ENCODE assay signal across 7 cellular contexts in genomic region chr2:218229239-218229638, GRCh38. TPM values are rescaled to one million over a fixed set of nuclear protein-coding genes. Genes with fewer than 3 reads are reported as not detected.
DNase-seq lines count a peak whose midpoint lies in the region; ATAC-seq lines count a peak whose summit lies in the region.

No MANE protein-coding gene starts in this region.

- DNase-seq in H4 (ENCODE audit: low spot score), result peak; percentile 82
- DNase-seq in MG63, result peak; percentile 11
- peak; percentile 63 for DNase-seq in activated naive CD4-positive, alpha-beta T cell treated with anti-CD3 and anti-CD28 coated beads, Interleukin-2, amount 10 ng/mL, durations not matched to agents 7 days and 5 days
- DNase-seq in hepatic stellate cell (ENCODE audit: low spot score), result peak; percentile 67
- peak; percentile 58 for DNase-seq in stromal cell of bone marrow (ENCODE audit: low read depth)
- no peak for DNase-seq in ecto neural progenitor cell (ENCODE audit: low spot score)

- no peaks in the 10 kb centered on the region for H3K27me3 Mint-ChIP-seq in activated naive CD4-positive, alpha-beta T cell treated with anti-CD3 and anti-CD28 coated beads, Interleukin-2, amount 10 ng/mL, durations not matched to agents 7 days and 5 days

- H3K36me3 Mint-ChIP-seq in activated naive CD4-positive, alpha-beta T cell treated with anti-CD3 and anti-CD28 coated beads, Interleukin-2, amount 10 ng/mL, durations not matched to agents 7 days and 5 days, result peaks cover 81% of the 10 kb centered on the region

- H3K4me1 Mint-ChIP-seq in activated naive CD4-positive, alpha-beta T cell treated with anti-CD3 and anti-CD28 coated beads, Interleukin-2, amount 10 ng/mL, durations not matched to agents 7 days and 5 days, result peaks cover 88% of the 10 kb centered on the region

- H3K27me3 ChIP-seq in MG63, result no peaks in the 10 kb centered on the region

- H3K4me3 Mint-ChIP-seq in activated naive CD4-positive, alpha-beta T cell treated with anti-CD3 and anti-CD28 coated beads, Interleukin-2, amount 10 ng/mL, durations not matched to agents 7 days and 5 days, result peak overlapping the region; percentile 69

- no peaks in the 10 kb centered on the region for H3K9me3 Mint-ChIP-seq in activated naive CD4-positive, alpha-beta T cell treated with anti-CD3 and anti-CD28 coated beads, Interleukin-2, amount 10 ng/mL, durations not matched to agents 7 days and 5 days

- H3K36me3 ChIP-seq in MG63, result peaks cover 86% of the 10 kb centered on the region

- no peaks in the 10 kb centered on the region for H3K9me3 ChIP-seq in MG63

- H3K4me3 ChIP-seq in MG63, result no peak overlapping the region

- ATAC-seq in GM18498 (IDR thresholded peaks at IDR 0.05; ENCODE audit: unreplicated experiment), result peak; percentile 87

- CTCF ChIA-PET in activated naive CD4-positive, alpha-beta T cell treated with anti-CD3 and anti-CD28 coated beads, Interleukin-2, amount 10 ng/mL, durations not matched to agents 7 days and 5 days (lab: Charles Lee), result interaction anchor here (0.9 to 3.3 kb wide), 5 partner anchors 8 to 27 kb away, joined by 3 to 23 read pairs (median 7); no protein-coding TSS in a partner anchor

- peak overlapping the region; percentile 95 for H3K27ac Mint-ChIP-seq in activated naive CD4-positive, alpha-beta T cell treated with anti-CD3 and anti-CD28 coated beads, Interleukin-2, amount 10 ng/mL, durations not matched to agents 7 days and 5 days

RNA-seq across cellular contexts. Expression of gene ARPC2, which starts 12.2 kb away (rescaled TPM):
- 264 and 290 TPM in 2 replicates for total RNA-seq in H4 (2014; rRNA removed; shearing (Covaris generic))
- total RNA-seq in MG63 (2014; rRNA removed; shearing (Covaris generic); ENCODE audit: low replicate concordance), result 505 and 549 TPM in 2 replicates

RNA-seq across cellular contexts. Expression of gene GPBAR1, which starts 31.6 kb away (rescaled TPM):
- 0.37 TPM in 1 of 2 replicates, not detected in the other for total RNA-seq in H4 (2014; rRNA removed; shearing (Covaris generic))
- not detected in 2 replicates for total RNA-seq in MG63 (2014; rRNA removed; shearing (Covaris generic); ENCODE audit: low replicate concordance)

RNA-seq across cellular contexts. Expression of gene AAMP, which starts 40.7 kb away (rescaled TPM):
- total RNA-seq in H4 (2014; rRNA removed; shearing (Covaris generic)), result 120 and 187 TPM in 2 replicates
- total RNA-seq in MG63 (2014; rRNA removed; shearing (Covaris generic); ENCODE audit: low replicate concordance), result 112 TPM in 2 replicates

RNA-seq across cellular contexts. Expression of gene PNKD, which starts 41.1 kb away (rescaled TPM):
- total RNA-seq in H4 (2014; rRNA removed; shearing (Covaris generic)), result 39.6 and 40.2 TPM in 2 replicates
- total RNA-seq in MG63 (2014; rRNA removed; shearing (Covaris generic); ENCODE audit: low replicate concordance), result 21.5 and 40.8 TPM in 2 replicates
